8 cellular contexts compared by ENCODE assay signal in genomic region chr12:442235-442884, GRCh38. TPM values are rescaled to one million over a fixed set of nuclear protein-coding genes. Genes with fewer than 3 reads are reported as not detected.
DNase-seq lines count a peak whose midpoint lies in the region; ATAC-seq and TF ChIP-seq lines count a peak whose summit lies in the region.

No MANE protein-coding gene starts in this region.

- DNase-seq in DND-41 (peak; percentile 60), HS-27A (ENCODE audit: low read depth) (peak; percentile 15), RPMI7951 (ENCODE audit: low read depth) (peak; percentile 22), breast epithelium (ENCODE audit: low spot score in 2 of 2) (no peak), inferior parietal cortex (ENCODE audit: extremely low spot score) (peak; percentile 89)
- peak; percentile 50 to 61 for DNase-seq in stimulated activated CD4-positive, alpha-beta T cell treated with anti-CD3 and anti-CD28 coated beads, Interleukin-2, amount 100 ng/mL, for 24 hours

- no peaks in the 10 kb centered on the region for H3K9me3 ChIP-seq in DND-41 (ENCODE audit: insufficient read depth, low read length, severe bottlenecking)
- H3K9me3 ChIP-seq in breast epithelium, result no peaks in the 10 kb centered on the region

- no peak for TF ChIP-seq POLR2A in breast epithelium (IDR thresholded peaks at IDR 0.05)

- H4K20me1 ChIP-seq in DND-41 (ENCODE audit: insufficient read depth, low read length), result no peaks in the 10 kb centered on the region

- no peak overlapping the region for H3K4me2 ChIP-seq in DND-41 (ENCODE audit: insufficient read depth, low read length)

- intact Hi-C loops in breast epithelium (cut with DNase I; ENCODE audit: low total_unique reads), result no loop called here

- H3K27ac ChIP-seq in DND-41 (ENCODE audit: low read length), result no peak overlapping the region
- no peak overlapping the region for H3K27ac ChIP-seq in breast epithelium

- ATAC-seq in DND-41 (ENCODE audit: insufficient read depth, low read depth), result peak; percentile 50
- no peak for ATAC-seq in HG03135 (IDR thresholded peaks at IDR 0.05; ENCODE audit: unreplicated experiment)
- no peak for ATAC-seq in GM19324 (IDR thresholded peaks at IDR 0.05; ENCODE audit: low FRiP score, unreplicated experiment)

- peak; percentile 85 for TF ChIP-seq CTCF in DND-41 (IDR thresholded peaks at IDR 0.05; ENCODE audit: borderline replicate concordance, extremely low read depth, low read length, poor library complexity, severe bottlenecking)
- TF ChIP-seq CTCF in breast epithelium (IDR thresholded peaks at IDR 0.05), result peak; percentile 49 to 75 (median 59)

- H3K79me2 ChIP-seq in DND-41 (ENCODE audit: insufficient read depth, low read length), result no peaks in the 10 kb centered on the region

- no peak overlapping the region for H2AFZ ChIP-seq in DND-41 (ENCODE audit: low read depth, low read length)

- H3K27me3 ChIP-seq in DND-41 (ENCODE audit: insufficient read depth, low read length, poor library complexity), result no peaks in the 10 kb centered on the region
- H3K27me3 ChIP-seq in breast epithelium, result no peaks in the 10 kb centered on the region

- H3K4me3 ChIP-seq in DND-41 (ENCODE audit: low read depth in 1 of 2, low read length in 2 of 2) (no peak overlapping the region), breast epithelium (no peak overlapping the region)

- H3K9ac ChIP-seq in DND-41 (ENCODE audit: low read depth, low read length), result no peak overlapping the region

- H3K36me3 ChIP-seq in DND-41 (ENCODE audit: insufficient read depth, low read length) (peaks cover 36% of the 10 kb centered on the region), breast epithelium (peaks cover 4% of the 10 kb centered on the region)

- H3K4me1 ChIP-seq in DND-41 (ENCODE audit: insufficient read depth, low read length), result no peaks in the 10 kb centered on the region
- H3K4me1 ChIP-seq in breast epithelium, result no peaks in the 10 kb centered on the region

RNA-seq across cellular contexts. Expression of gene B4GALNT3, which starts 17.4 kb away (rescaled TPM):
- total RNA-seq in RPMI7951 (2014; rRNA removed; shearing (Covaris generic)), result 0.10 and 0.60 TPM in 2 replicates
- total RNA-seq in breast epithelium, result 1 to 10 TPM in 2 of 3 donors, under 1 TPM in 1; 0.16 to 5.9 (median 4.6) TPM

RNA-seq across cellular contexts. Expression of gene CCDC77, which starts 40.9 kb away (rescaled TPM):
- 23.3 and 24.6 TPM in 2 replicates for total RNA-seq in RPMI7951 (2014; rRNA removed; shearing (Covaris generic))
- 1 to 10 TPM; 5.6 to 8.9 (median 7.5) TPM for total RNA-seq in breast epithelium

RNA-seq across cellular contexts. Expression of gene KDM5A, which starts 53.2 kb away (rescaled TPM):
- 16.8 and 20.3 TPM in 2 replicates for total RNA-seq in RPMI7951 (2014; rRNA removed; shearing (Covaris generic))
- 10 to 100 TPM; 55.8 to 83.6 (median 57.4) TPM for total RNA-seq in breast epithelium

Comparison
In these comparisons a context has a peak if more than half of its experiments do, and no peak if none do; other contexts are left out.
1. DNase-seq: peak in DND-41 (single experiment), HS-27A (single experiment), RPMI7951 (single experiment), inferior parietal cortex (single experiment) and stimulated activated CD4-positive, alpha-beta T cell treated with anti-CD3 and anti-CD28 coated beads, Interleukin-2, amount 100 ng/mL, for 24 hours (2 of 2); none in breast epithelium (0 of 2).